In the genomic region with DNA sequence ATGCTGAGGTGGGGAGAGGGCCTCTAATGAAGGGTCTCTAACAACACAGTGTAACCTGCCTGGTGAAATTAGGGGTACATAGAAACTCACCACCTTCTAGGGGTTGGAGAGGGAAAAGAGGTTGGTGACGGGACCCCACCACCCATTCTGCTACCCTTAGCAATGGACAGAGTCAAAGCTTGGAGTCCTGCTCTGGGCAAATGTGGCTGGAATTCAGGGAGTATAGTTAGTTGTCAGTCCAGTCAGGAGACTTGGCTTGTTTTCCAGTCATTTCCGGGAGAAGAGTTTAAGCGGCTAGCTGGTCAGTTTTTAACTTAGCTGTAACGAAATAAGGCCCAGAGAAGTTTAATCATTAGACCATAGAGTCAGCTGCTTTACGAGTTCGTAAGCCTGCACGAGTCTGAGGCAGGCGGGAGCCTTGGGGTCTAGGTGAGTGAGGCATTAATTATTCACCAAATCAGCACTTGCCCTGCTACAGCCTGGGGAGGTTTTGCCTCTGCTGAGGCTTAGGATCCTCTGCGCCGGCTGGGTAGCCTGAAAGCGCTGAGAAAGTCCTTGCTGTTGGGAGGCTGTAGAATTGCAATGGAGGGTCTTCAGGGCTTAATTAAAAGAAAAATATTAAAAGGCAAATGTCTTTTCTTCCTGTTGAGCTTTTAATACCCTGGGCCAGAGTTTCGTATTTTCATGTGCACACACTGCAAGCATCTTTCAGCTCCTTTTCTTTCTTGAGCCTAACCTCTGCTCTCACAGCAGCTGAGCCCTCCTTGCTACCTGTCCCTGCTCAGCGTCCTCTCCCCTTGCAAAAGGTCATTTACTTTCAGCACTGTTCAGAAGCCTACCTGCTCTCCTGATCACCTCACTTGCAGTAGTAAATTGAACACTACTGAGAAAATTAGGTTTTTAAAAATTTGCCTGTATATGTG, we compare ENCODE assay signal across 9 cellular contexts. TPM values are rescaled to one million over a fixed set of nuclear protein-coding genes. Genes with fewer than 3 reads are reported as not detected.
DNase-seq lines count a peak whose midpoint lies in the region; ATAC-seq, FAIRE-seq and TF ChIP-seq lines count a peak whose summit lies in the region.
"Had no signal": no experiment of that assay in that cellular context is flagged by ENCODE, and none has a peak within 500 bp of the region (broad histone marks: within the 10 kb centered on the region; RNA-seq: fewer than 3 reads in every experiment).

No MANE protein-coding gene starts in this region.

- peak; percentile 77 for ATAC-seq in GM19043 (IDR thresholded peaks at IDR 0.05; ENCODE audit: low read depth, unreplicated experiment)
- ATAC-seq in gastrocnemius medialis: no peak

- no peaks in the 10 kb centered on the region for H3K9me3 ChIP-seq in gastrocnemius medialis

- H3K4me3 ChIP-seq in gastrocnemius medialis: no peak overlapping the region

- TF ChIP-seq CTCF in gastrocnemius medialis (IDR thresholded peaks at IDR 0.05 in 4 of 5, conservative IDR thresholded peaks at IDR 0.05 in 1 of 5): no peak

- peaks cover 22 to 24% (median 23%) of the 10 kb centered on the region in 3 donors for H3K27me3 ChIP-seq in gastrocnemius medialis

- TF ChIP-seq POLR2A in gastrocnemius medialis (IDR thresholded peaks at IDR 0.05) (no peak), H54 (IDR thresholded peaks at IDR 0.05; ENCODE audit: low read depth, low read length) (no peak; the same call in 1 of the 2 replicates)

- in situ Hi-C loops in gastrocnemius medialis (cut with MboI; ENCODE audit: low sequenced_read_pairs in 4 of 4): no loop called here

- DNase-seq in NCI-H226 (peak; percentile 87), glomerular visceral epithelial cell (ENCODE audit: extremely low spot score) (peak; percentile 94), gastrocnemius medialis (no peak), amygdala (lab: John Stamatoyannopoulos, UW) (no peak), H54 (ENCODE audit: insufficient read length, low spot score) (no peak), EL (no peak)
- DNase-seq in activated naive CD4-positive, alpha-beta T cell treated with anti-CD3 and anti-CD28 coated beads, Interleukin-2, amount 50 U/mL, for 16 hours: no peak

- peak overlapping the region; percentile 47 to 76 (median 64) for H3K27ac ChIP-seq in gastrocnemius medialis

- no peaks in the 10 kb centered on the region for H3K36me3 ChIP-seq in gastrocnemius medialis

- FAIRE-seq in H54 (lab: Jason Lieb, UNC): no peak
- FAIRE-seq: colon had no signal

- peaks cover 0 to 14% of the 10 kb centered on the region in 2 donors for H3K4me1 ChIP-seq in gastrocnemius medialis

- intact Hi-C loops in gastrocnemius medialis (cut with DNase I; ENCODE audit: low total_unique reads): no loop called here

RNA-seq across cellular contexts. Expression of gene LAMB1, which starts 1.5 kb away (rescaled TPM):
- total RNA-seq in gastrocnemius medialis: 10 to 100 TPM; 14.5 to 56.6 (median 29.8) TPM

Comparison
In these comparisons a context has a peak if more than half of its experiments do, and no peak if none do; other contexts are left out.
1. DNase-seq: peak in NCI-H226 (single experiment) and glomerular visceral epithelial cell (single experiment); none in gastrocnemius medialis (0 of 2), amygdala (0 of 56), H54 (single experiment), activated naive CD4-positive, alpha-beta T cell treated with anti-CD3 and anti-CD28 coated beads, Interleukin-2, amount 50 U/mL, for 16 hours (single experiment) and EL (single experiment).